ENCODE assay signal across 1 cellular context in genomic region chr7:74027124-74027682, GRCh38.
TF ChIP-seq lines count a peak whose summit lies in the region.

No MANE protein-coding gene starts in this region.

TF ChIP-seq in K562, 482 proteins besides CTCF, POLR2A, EP300 and RAD21:
- TF ChIP-seq ESRRA (IDR thresholded peaks at IDR 0.05; ENCODE audit: borderline replicate concordance, low read depth): 0 out of 2 replicates have a peak, but pooled peaks have one; percentile 8
- TF ChIP-seq NELFE (IDR thresholded peaks at IDR 0.05; ENCODE audit: insufficient read depth, insufficient read length): no peak
- no peak for TF ChIP-seq CTBP1 (IDR thresholded peaks at IDR 0.05; ENCODE audit: borderline replicate concordance)
- TF ChIP-seq NCOA6 (IDR thresholded peaks at IDR 0.05): no peak
TF ChIP-seq in K562: peak in this region for 1.
